ENCODE assay signal across 8 cellular contexts in the genomic region with DNA sequence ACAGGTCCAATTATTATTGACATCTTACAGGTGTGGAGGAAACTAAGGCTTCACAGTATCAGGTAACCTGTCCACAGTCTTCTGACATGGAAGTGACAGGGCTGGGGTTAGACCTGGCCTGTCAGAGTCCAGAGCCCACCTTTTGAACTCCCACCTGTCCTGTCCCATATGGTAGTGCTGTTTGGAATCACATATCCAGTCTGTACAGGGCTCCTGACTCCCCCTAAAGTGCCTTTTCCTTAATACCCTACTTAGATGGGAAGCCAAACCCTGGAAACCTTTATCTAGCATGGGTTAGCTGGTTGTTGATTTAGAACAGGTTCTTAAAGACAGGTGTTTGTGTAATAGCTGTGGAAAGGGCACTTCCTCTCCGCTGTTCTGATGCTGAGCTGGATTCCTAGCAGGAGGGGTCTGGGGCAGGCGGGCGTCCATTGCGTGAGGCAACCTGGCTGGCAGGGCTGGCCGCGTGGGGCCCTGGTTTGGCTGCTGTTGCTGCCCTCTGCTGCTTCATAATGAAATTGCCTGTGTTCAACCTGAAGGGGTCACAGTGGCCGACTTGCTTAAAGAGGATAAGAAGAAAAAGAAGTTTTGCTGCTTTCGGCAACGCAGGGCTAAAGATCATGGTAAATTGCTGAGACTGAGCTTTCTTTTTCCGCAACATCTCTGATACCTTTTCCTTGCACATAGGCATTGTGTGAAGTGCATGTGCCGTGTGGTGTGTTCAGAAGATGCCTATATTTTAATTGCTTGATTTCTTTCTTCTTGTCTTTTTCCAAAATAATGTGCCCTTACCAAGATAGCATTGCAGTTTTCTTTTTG.
DNase-seq lines count a peak whose midpoint lies in the region; ATAC-seq and TF ChIP-seq lines count a peak whose summit lies in the region.

No MANE protein-coding gene starts in this region.

- no peak overlapping the region for H3K4me3 ChIP-seq in epithelial cell of proximal tubule (ENCODE audit: low read depth, low read length)

- peak; percentile 71 for ATAC-seq in HG03280 (IDR thresholded peaks at IDR 0.05; ENCODE audit: unreplicated experiment)

- TF ChIP-seq CTCF in epithelial cell of proximal tubule (conservative IDR thresholded peaks at IDR 0.05; ENCODE audit: low read depth, low read length), result peak; percentile 80

- DNase-seq in NCI-H1694 treated with DMSO at 0.1 percent for 48 hours (lab: John Stamatoyannopoulos, UW) (peak; percentile 12), NCI-H1694 (lab: John Stamatoyannopoulos, UW) (no peak), NOMO-1 treated with DMSO at 0.1 percent for 48 hours (lab: John Stamatoyannopoulos, UW; ENCODE audit: unreplicated experiment) (peak; percentile 61), epithelial cell of proximal tubule (ENCODE audit: low read depth) (no peak), mucosa of gallbladder (ENCODE audit: low spot score) (peak; percentile 55)
- peak; percentile 34 for DNase-seq in activated CD8-positive, alpha-beta memory T cell treated with anti-CD3 and anti-CD28 coated beads, Interleukin-2, amount 50 U/mL, for 4 hours
- DNase-seq in stimulated activated CD8-positive, alpha-beta memory T cell treated with anti-CD3 and anti-CD28 coated beads, Interleukin-7, amount 100 ng/mL, for 24 hours (ENCODE audit: low read depth), result peak; percentile 30

Comparison
In these comparisons a context has a peak if more than half of its experiments do, and no peak if none do; other contexts are left out.
1. DNase-seq: peak in NCI-H1694 treated with DMSO at 0.1 percent for 48 hours (single experiment), NOMO-1 treated with DMSO at 0.1 percent for 48 hours (single experiment), activated CD8-positive, alpha-beta memory T cell treated with anti-CD3 and anti-CD28 coated beads, Interleukin-2, amount 50 U/mL, for 4 hours (single experiment), mucosa of gallbladder (single experiment) and stimulated activated CD8-positive, alpha-beta memory T cell treated with anti-CD3 and anti-CD28 coated beads, Interleukin-7, amount 100 ng/mL, for 24 hours (single experiment); none in NCI-H1694 (single experiment) and epithelial cell of proximal tubule (single experiment).